8 cellular contexts compared by ENCODE assay signal in the genomic region with DNA sequence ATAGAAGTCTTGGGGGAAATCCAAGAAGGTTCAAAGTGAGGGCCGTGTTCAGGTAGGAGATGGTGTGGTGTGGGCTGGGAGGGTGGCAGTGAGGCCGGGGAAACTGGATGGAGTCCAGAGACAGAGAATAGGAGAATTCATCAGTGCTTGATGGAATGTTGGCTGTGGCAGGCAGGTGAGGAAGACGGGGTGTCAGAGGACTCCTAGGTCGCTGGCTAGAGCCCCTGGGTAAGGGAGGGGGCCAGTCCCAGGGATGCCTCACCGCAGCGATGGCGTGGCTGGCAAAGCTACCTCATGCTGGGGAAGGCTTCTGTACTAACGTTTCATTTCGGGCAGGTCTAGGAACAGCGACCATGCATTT.
DNase-seq lines count a peak whose midpoint lies in the region; ATAC-seq and TF ChIP-seq lines count a peak whose summit lies in the region.

No MANE protein-coding gene starts in this region.

- 14 to 28% (median 22%) methylated on average over 10 of the region's 10 CpGs for WGBS in heart left ventricle, 4 donors
- 14 to 15% methylated on average over 9 to 10 of the region's 10 CpGs for WGBS in thyroid gland, 2 donors

- peaks cover 43% of the 10 kb centered on the region for H3K27me3 Mint-ChIP-seq in central memory CD8-positive, alpha-beta T cell
- no peaks in the 10 kb centered on the region for H3K27me3 Mint-ChIP-seq in mesothelial cell of epicardium (ENCODE audit: low read depth)

- no peaks in the 10 kb centered on the region for H3K9me3 Mint-ChIP-seq in central memory CD8-positive, alpha-beta T cell
- H3K9me3 Mint-ChIP-seq in mesothelial cell of epicardium = no peaks in the 10 kb centered on the region

- peak overlapping the region in 10 of 12 donors; percentile 16 to 51 (median 36) for H3K4me3 ChIP-seq in heart left ventricle
- peak overlapping the region; percentile 28 to 46 for H3K4me3 ChIP-seq in vagina
- peak overlapping the region in 1 of 3 donors; percentile 6 for H3K4me3 ChIP-seq in thyroid gland (replicated peaks in 1 of 3)

- H3K4me1 ChIP-seq in heart left ventricle (peaks cover 0 to 50% (median 29%) of the 10 kb centered on the region in 12 donors), vagina (peaks cover 26% of the 10 kb centered on the region), thyroid gland (peaks cover 23 to 48% of the 10 kb centered on the region in 2 donors)

- ATAC-seq in heart left ventricle = no peak
- no peak for ATAC-seq in Right ventricle myocardium inferior
- ATAC-seq in central memory CD8-positive, alpha-beta T cell (replicated peaks; ENCODE audit: extremely low read depth, poor library complexity, severe bottlenecking) = no peak
- ATAC-seq in GM18870 (IDR thresholded peaks at IDR 0.05; ENCODE audit: unreplicated experiment) = no peak

- peaks cover 0 to 12% (median 0%) of the 10 kb centered on the region in 9 donors for H3K27me3 ChIP-seq in heart left ventricle
- no peaks in the 10 kb centered on the region for H3K27me3 ChIP-seq in vagina
- no peaks in the 10 kb centered on the region for H3K27me3 ChIP-seq in thyroid gland

- intact Hi-C loops in heart left ventricle (cut with DNase I) = loop anchor here in 2 of 10 donors (5.0 kb wide), 2 partner anchors 104 to 194 kb away; no protein-coding TSS in a partner anchor
- intact Hi-C loops in Right ventricle myocardium inferior (cut with DNase I) = loop anchor here (5.0 to 10.0 kb wide), 3 partner anchors 104 to 189 kb away; no protein-coding TSS in a partner anchor
- intact Hi-C loops in vagina (cut with DNase I) = no loop called here
- intact Hi-C loops in thyroid gland (cut with DNase I) = no loop called here

- H3K36me3 ChIP-seq in heart left ventricle (no peaks in the 10 kb centered on the region), vagina (no peaks in the 10 kb centered on the region), thyroid gland (no peaks in the 10 kb centered on the region)

- H3K9me3 ChIP-seq in heart left ventricle (no peaks in the 10 kb centered on the region), vagina (no peaks in the 10 kb centered on the region), thyroid gland (no peaks in the 10 kb centered on the region)

- H3K4me3 Mint-ChIP-seq in central memory CD8-positive, alpha-beta T cell = peak overlapping the region; percentile 24
- peak overlapping the region; percentile 75 for H3K4me3 Mint-ChIP-seq in mesothelial cell of epicardium

- H3K4me1 Mint-ChIP-seq in central memory CD8-positive, alpha-beta T cell = peaks cover 6% of the 10 kb centered on the region
- H3K4me1 Mint-ChIP-seq in mesothelial cell of epicardium = peaks cover 42% of the 10 kb centered on the region

- DNase-seq in heart left ventricle = no peak
- no peak for DNase-seq in Right ventricle myocardium inferior (ENCODE audit: missing footprints)
- no peak for DNase-seq in central memory CD8-positive, alpha-beta T cell (ENCODE audit: low spot score in 2 of 2)
- DNase-seq in mesothelial cell of epicardium (ENCODE audit: low spot score in 2 of 2, unreplicated experiment in 2 of 2) = no peak
- DNase-seq in vagina (ENCODE audit: extremely low spot score in 2 of 2) = no peak
- DNase-seq in kidney tubule cell (ENCODE audit: low spot score) = no peak
- no peak for DNase-seq in thyroid gland

- H3K27ac ChIP-seq in heart left ventricle (no peak overlapping the region), vagina (peak overlapping the region; percentile 70), thyroid gland (no peak overlapping the region)

- no peak for TF ChIP-seq POLR2A in heart left ventricle (IDR thresholded peaks at IDR 0.05)
- TF ChIP-seq POLR2A in vagina (IDR thresholded peaks at IDR 0.05) = no peak
- TF ChIP-seq POLR2A in thyroid gland (IDR thresholded peaks at IDR 0.05) = no peak

- no peak overlapping the region for H3K27ac Mint-ChIP-seq in central memory CD8-positive, alpha-beta T cell (ENCODE audit: low read depth)
- H3K27ac Mint-ChIP-seq in mesothelial cell of epicardium = peak overlapping the region; percentile 94

- H3K36me3 Mint-ChIP-seq in central memory CD8-positive, alpha-beta T cell (ENCODE audit: insufficient read depth) = no peaks in the 10 kb centered on the region
- no peaks in the 10 kb centered on the region for H3K36me3 Mint-ChIP-seq in mesothelial cell of epicardium

- no peak for TF ChIP-seq CTCF in heart left ventricle (IDR thresholded peaks at IDR 0.05)
- no peak for TF ChIP-seq CTCF in mesothelial cell of epicardium (IDR thresholded peaks at IDR 0.05; ENCODE audit: unreplicated experiment)
- no peak for TF ChIP-seq CTCF in vagina (IDR thresholded peaks at IDR 0.05)
- TF ChIP-seq CTCF in thyroid gland (IDR thresholded peaks at IDR 0.05) = no peak
